ENCODE assay signal across 13 cellular contexts in genomic region chr18:79748321-79749157, GRCh38. TPM values are rescaled to one million over a fixed set of nuclear protein-coding genes. Genes with fewer than 3 reads are reported as not detected.
"Had no signal": no experiment of that assay in that cellular context is flagged by ENCODE, and none has a peak within 500 bp of the region (broad histone marks: within the 10 kb centered on the region; RNA-seq: fewer than 3 reads in every experiment).

No MANE protein-coding gene starts in this region.

- H3K9me3 ChIP-seq: adrenal gland, colonic mucosa, esophagus squamous epithelium, prostate gland, thyroid gland, vagina had no signal

- H3K4me1 ChIP-seq: adrenal gland, colonic mucosa, prostate gland, thyroid gland, vagina had no signal

- DNase-seq: activated CD4-positive, alpha-beta T cell treated with anti-CD3 and anti-CD28 coated beads, Interleukin-2, amount 50 U/mL, for 48 hours; colonic mucosa; esophagus squamous epithelium; mesenchymal stem cell; T-helper 1 cell; thyroid gland had no signal

- H3K36me3 ChIP-seq: cardiac muscle cell had no signal

- ATAC-seq: natural killer cell treated with Interleukin-12 subunit alpha and Interleukin-12 subunit beta and Interleukin-15 and Interleukin-18, amount 100 ng/mL, for 72 hours; stimulated activated effector memory CD8-positive, alpha-beta T cell treated with anti-CD3 and anti-CD28 coated beads, Interleukin-12 subunit alpha, Interleukin-12 subunit beta, amount 100 ng/mL, for 72 hours had no signal

- H3K27me3 ChIP-seq: adrenal gland, cardiac muscle cell, colonic mucosa, esophagus squamous epithelium, thyroid gland, vagina had no signal

- H3K27ac ChIP-seq: adrenal gland, cardiac muscle cell, colonic mucosa, esophagus squamous epithelium, prostate gland, thyroid gland, vagina, VCaP had no signal

- H3K4me3 ChIP-seq: adrenal gland, cardiac muscle cell, colonic mucosa, esophagus squamous epithelium, prostate gland, thyroid gland, vagina had no signal

RNA-seq across cellular contexts. Expression of gene KCNG2, which starts 49.2 kb away (rescaled TPM):
- total RNA-seq: cardiac muscle cell; natural killer cell treated with Interleukin-12 subunit alpha and Interleukin-12 subunit beta and Interleukin-15 and Interleukin-18, amount 100 ng/mL, for 72 hours; vagina had no signal
